1 cellular context compared by ENCODE assay signal in the genomic region with DNA sequence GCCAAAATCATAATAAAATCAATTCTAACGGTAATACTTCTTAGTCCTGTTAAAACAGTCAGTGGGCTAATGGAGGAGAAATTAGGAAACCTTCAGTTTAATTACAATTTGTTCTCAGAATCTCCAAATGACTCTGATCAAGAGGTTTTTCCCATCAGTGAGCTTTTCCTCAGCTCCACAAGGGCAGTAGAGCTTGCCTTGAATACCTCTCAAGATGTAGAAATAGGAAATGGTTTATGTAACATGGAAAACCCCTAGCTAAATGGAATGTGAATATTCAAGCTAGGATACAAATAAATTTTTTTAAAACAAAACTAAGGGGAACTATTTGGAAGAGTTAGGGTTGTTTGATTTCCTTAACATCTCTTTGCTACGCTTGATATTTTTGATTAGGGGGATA.
TF ChIP-seq lines count a peak whose summit lies in the region.

No MANE protein-coding gene starts in this region.

TF ChIP-seq in IMR-90, 13 proteins besides CTCF, POLR2A, EP300 and RAD21 (continued from another document):
- TF ChIP-seq SMC3 (IDR thresholded peaks at IDR 0.05; ENCODE audit: low read depth, low read length) = no peak
